19 cellular contexts compared by ENCODE assay signal in genomic region chr9:83509372-83509771, GRCh38. TPM values are rescaled to one million over a fixed set of nuclear protein-coding genes. Genes with fewer than 3 reads are reported as not detected.
A peak's percentile ranks its signal among the peaks of the same experiment; 100 is the strongest.
DNase-seq lines count a peak whose midpoint lies in the region; ATAC-seq, FAIRE-seq and TF ChIP-seq lines count a peak whose summit lies in the region.
"Had no signal": no experiment of that assay in that cellular context is flagged by ENCODE, and none has a peak within 500 bp of the region (broad histone marks: within the 10 kb centered on the region; RNA-seq: fewer than 3 reads in every experiment).

No MANE protein-coding gene starts in this region.

- H3K4me1 ChIP-seq in H1 (replicated peaks in 1 of 4; ENCODE audit: control insufficient read depth in 3 of 4, insufficient read depth in 4 of 4, low read length in 3 of 4) (no peaks in the 10 kb centered on the region; a peak in 1 of 7 replicates), mesodermal cell (ENCODE audit: control insufficient read depth, insufficient read depth, low read length, poor library complexity, severe bottlenecking) (no peaks in the 10 kb centered on the region), small intestine (ENCODE audit: control insufficient read depth in 2 of 2, insufficient read depth in 1 of 2, low read depth in 1 of 2, low read length in 1 of 2) (no peaks in the 10 kb centered on the region)
- H3K4me1 ChIP-seq: vagina had no signal

- H2BK12ac ChIP-seq in H1 (ENCODE audit: low read depth, low read length): no peak overlapping the region

- TF ChIP-seq EP300 in Ishikawa (IDR thresholded peaks at IDR 0.05; ENCODE audit: borderline replicate concordance) (peak; percentile 44; the same call in 1 of the 2 replicates), H1 (IDR thresholded peaks at IDR 0.05; ENCODE audit: borderline replicate concordance in 1 of 2, low read depth in 2 of 2, low read length in 2 of 2) (no peak)

- no peaks in the 10 kb centered on the region for H3K23me2 ChIP-seq in H1 (ENCODE audit: low read depth, low read length)

- peak; percentile 97 for DNase-seq in AG10803 (ENCODE audit: low read depth)
- DNase-seq in H1 (ENCODE audit: low read depth in 1 of 2, low spot score in 2 of 2): no peak
- no peak for DNase-seq in glutamatergic neuron
- DNase-seq in small intestine: no peak
- DNase-seq: activated CD8-positive, alpha-beta memory T cell treated with anti-CD3 and anti-CD28 coated beads, Interleukin-2, amount 10 ng/mL, durations not matched to agents 7 days and 5 days; CD4-positive, CD25-positive, alpha-beta regulatory T cell; HCEC 1CT; NCI-H2029; right cardiac atrium; stimulated activated CD4-positive, alpha-beta T cell treated with anti-CD3 and anti-CD28 coated beads, Interleukin-4, amount 100 ng/mL, for 24 hours had no signal

- H3K18ac ChIP-seq in H1 (ENCODE audit: extremely low read depth, low read length): no peak overlapping the region

- no peak overlapping the region for H4K5ac ChIP-seq in H1 (ENCODE audit: insufficient read length, low read depth, low read length)

- H3K36me3 Mint-ChIP-seq in glutamatergic neuron (ENCODE audit: unreplicated experiment): peaks cover 4% of the 10 kb centered on the region
- H3K36me3 Mint-ChIP-seq: activated CD8-positive, alpha-beta memory T cell treated with anti-CD3 and anti-CD28 coated beads, Interleukin-2, amount 10 ng/mL, durations not matched to agents 7 days and 5 days; CD4-positive, CD25-positive, alpha-beta regulatory T cell; stimulated activated effector memory CD8-positive, alpha-beta T cell treated with anti-CD3 and anti-CD28 coated beads, Interleukin-12 subunit alpha, Interleukin-12 subunit beta, amount 100 ng/mL, for 72 hours had no signal

- H2AFZ ChIP-seq in H1 (ENCODE audit: low read length): no peak overlapping the region

- no peak overlapping the region for H3K9ac ChIP-seq in H1 (replicated peaks in 1 of 4; ENCODE audit: extremely low read depth in 1 of 4, low read depth in 3 of 4, low read length in 3 of 4)

- H3K56ac ChIP-seq in H1 (replicated peaks; ENCODE audit: insufficient read length, low read depth, low read length): no peak overlapping the region

- no peaks in the 10 kb centered on the region for H3K79me2 ChIP-seq in H1 (ENCODE audit: control insufficient read depth in 1 of 2, insufficient read depth in 2 of 2, low read length in 2 of 2)

- H3K4me2 ChIP-seq in H1 (ENCODE audit: insufficient read depth in 1 of 2, low read depth in 2 of 2, low read length in 2 of 2): no peak overlapping the region

- 76% methylated on average over 3 of the region's 3 CpGs; no CpG with 5 or more reads in 1 of the 2 experiments for WGBS in H1 (ENCODE audit: extremely low coverage in 1 of 2, insufficient coverage in 1 of 2, insufficient read length in 1 of 2, insufficient replicate concordance in 2 of 2, low coverage in 1 of 2, low lambda C conversion rate in 2 of 2, missing lambda C conversion rate in 1 of 2), 2 experiments
- WGBS in mesodermal cell (ENCODE audit: insufficient coverage in 2 of 2), 2 experiments: 46 to 50% methylated on average over 1 to 2 of the region's 3 CpGs
- 49 to 73% (median 68%) methylated on average over 3 of the region's 3 CpGs for WGBS in small intestine, 3 donors

- H2BK20ac ChIP-seq in H1 (ENCODE audit: low read length): no peak overlapping the region

- H3K27me3 Mint-ChIP-seq in glutamatergic neuron (ENCODE audit: unreplicated experiment): no peaks in the 10 kb centered on the region
- H3K27me3 Mint-ChIP-seq: activated CD8-positive, alpha-beta memory T cell treated with anti-CD3 and anti-CD28 coated beads, Interleukin-2, amount 10 ng/mL, durations not matched to agents 7 days and 5 days; CD4-positive, CD25-positive, alpha-beta regulatory T cell had no signal

- H3K9me3 Mint-ChIP-seq in glutamatergic neuron (ENCODE audit: unreplicated experiment): peaks cover 2% of the 10 kb centered on the region
- H3K9me3 Mint-ChIP-seq: stimulated activated effector memory CD8-positive, alpha-beta T cell treated with anti-CD3 and anti-CD28 coated beads, Interleukin-12 subunit alpha, Interleukin-12 subunit beta, amount 100 ng/mL, for 72 hours had no signal

- H2BK15ac ChIP-seq in H1 (ENCODE audit: low read length): no peak overlapping the region

- no peak overlapping the region for H2BK120ac ChIP-seq in H1 (replicated peaks; ENCODE audit: low read depth, low read length)

- TF ChIP-seq POLR2A in H1 (IDR thresholded peaks at IDR 0.05; ENCODE audit: control extremely low read depth in 1 of 2, low read depth in 2 of 2, low read length in 2 of 2): no peak

- no peak overlapping the region for H3K14ac ChIP-seq in H1 (ENCODE audit: insufficient read length)

- H2BK5ac ChIP-seq in H1 (ENCODE audit: low read depth, low read length): no peak overlapping the region

- H3K79me1 ChIP-seq in H1 (ENCODE audit: low read depth, low read length): no peaks in the 10 kb centered on the region

- CTCF ChIA-PET in H1 (lab: Charles Lee; ENCODE audit: partially characterized antibody): interaction anchor here (1.0 to 1.9 kb wide), 5 partner anchors 14 to 175 kb away, joined by 3 to 6 read pairs (median 4); no protein-coding TSS in a partner anchor

- no peak for TF ChIP-seq RAD21 in Ishikawa (IDR thresholded peaks at IDR 0.05; ENCODE audit: low read depth)
- TF ChIP-seq RAD21 in H1 (IDR thresholded peaks at IDR 0.05 in 1 of 2, conservative IDR thresholded peaks at IDR 0.05 in 1 of 2; ENCODE audit: low read depth in 2 of 2, low read length in 2 of 2): no peak

- H3K4me3 Mint-ChIP-seq in glutamatergic neuron (ENCODE audit: unreplicated experiment): no peak overlapping the region
- H3K4me3 Mint-ChIP-seq: activated CD8-positive, alpha-beta memory T cell treated with anti-CD3 and anti-CD28 coated beads, Interleukin-2, amount 10 ng/mL, durations not matched to agents 7 days and 5 days; CD4-positive, CD25-positive, alpha-beta regulatory T cell; stimulated activated effector memory CD8-positive, alpha-beta T cell treated with anti-CD3 and anti-CD28 coated beads, Interleukin-12 subunit alpha, Interleukin-12 subunit beta, amount 100 ng/mL, for 72 hours had no signal

- no peak overlapping the region for H3K4me3 ChIP-seq in AG10803 (ENCODE audit: low read length)
- no peak overlapping the region for H3K4me3 ChIP-seq in H1 (ENCODE audit: extremely low read depth in 1 of 4, insufficient read depth in 2 of 4, low read depth in 3 of 4, low read length in 4 of 4)
- no peak overlapping the region for H3K4me3 ChIP-seq in mesodermal cell (ENCODE audit: extremely low read depth, insufficient read depth, low read length, poor library complexity, severe bottlenecking)
- H3K4me3 ChIP-seq in small intestine (ENCODE audit: low read depth in 1 of 2, low read length in 2 of 2): no peak overlapping the region
- H3K4me3 ChIP-seq: esophagus muscularis mucosa, SK-N-MC, vagina had no signal

- H3K4me1 Mint-ChIP-seq in glutamatergic neuron (ENCODE audit: low read depth, unreplicated experiment): peaks cover 7% of the 10 kb centered on the region

- no peak overlapping the region for H3K23ac ChIP-seq in H1 (ENCODE audit: insufficient read length)

- no peak for TF ChIP-seq CTCF in AG10803 (conservative IDR thresholded peaks at IDR 0.05; ENCODE audit: low read length)
- TF ChIP-seq CTCF in H1 (IDR thresholded peaks at IDR 0.05; ENCODE audit: control extremely low read depth in 1 of 3, insufficient read depth in 1 of 3, low read depth in 1 of 3, low read length in 3 of 3): no peak
- no peak for TF ChIP-seq CTCF in glutamatergic neuron (IDR thresholded peaks at IDR 0.05; ENCODE audit: partially characterized antibody, unreplicated experiment)

- no peak overlapping the region for H4K91ac ChIP-seq in H1 (replicated peaks; ENCODE audit: insufficient read length, low read length)

- ATAC-seq in HG03442 (IDR thresholded peaks at IDR 0.05; ENCODE audit: unreplicated experiment) (no peak), GM18517 (IDR thresholded peaks at IDR 0.05; ENCODE audit: unreplicated experiment) (no peak)
- ATAC-seq: activated CD8-positive, alpha-beta memory T cell treated with anti-CD3 and anti-CD28 coated beads, Interleukin-2, amount 10 ng/mL, durations not matched to agents 7 days and 5 days; stimulated activated effector memory CD8-positive, alpha-beta T cell treated with anti-CD3 and anti-CD28 coated beads, Interleukin-12 subunit alpha, Interleukin-12 subunit beta, amount 100 ng/mL, for 72 hours had no signal

- H3K27ac ChIP-seq in H1 (ENCODE audit: low read depth, low read length) (no peak overlapping the region), mesodermal cell (ENCODE audit: low read depth, low read length, severe bottlenecking) (peak overlapping the region; percentile 32), small intestine (ENCODE audit: low read depth in 1 of 2, low read length in 1 of 2) (no peak overlapping the region)
- H3K27ac ChIP-seq: esophagus muscularis mucosa, SK-N-MC, vagina had no signal

- no peaks in the 10 kb centered on the region for H4K20me1 ChIP-seq in H1 (replicated peaks in 1 of 2; ENCODE audit: control insufficient read depth in 1 of 2, insufficient read depth in 2 of 2, low read length in 2 of 2)

- H4K8ac ChIP-seq in H1 (ENCODE audit: extremely low read depth, insufficient read depth, low read length): no peak overlapping the region

- H3K9me3 ChIP-seq in H1 (ENCODE audit: insufficient read depth in 2 of 2, low read depth in 1 of 2, low read length in 1 of 2): no peaks in the 10 kb centered on the region
- H3K9me3 ChIP-seq in mesodermal cell (ENCODE audit: control insufficient read depth, low read length): peaks cover 3% of the 10 kb centered on the region
- no peaks in the 10 kb centered on the region for H3K9me3 ChIP-seq in small intestine (ENCODE audit: control insufficient read depth, low read depth)
- H3K9me3 ChIP-seq: esophagus muscularis mucosa, vagina had no signal

- H3K27me3 ChIP-seq in H1 (replicated peaks in 1 of 4; ENCODE audit: control insufficient read depth in 3 of 4, extremely low read depth in 1 of 4, insufficient read depth in 3 of 4, low read length in 3 of 4) (no peaks in the 10 kb centered on the region), small intestine (ENCODE audit: control insufficient read depth in 2 of 2, insufficient read depth in 2 of 2, low read length in 2 of 2) (no peaks in the 10 kb centered on the region)
- H3K27me3 ChIP-seq: esophagus muscularis mucosa, vagina had no signal

- H2AK5ac ChIP-seq in H1 (ENCODE audit: low read depth, low read length): no peak overlapping the region

- POLR2A ChIA-PET in H1 (lab: Charles Lee; ENCODE audit: partially characterized antibody): no interaction called here

- FAIRE-seq in H1 (lab: Jason Lieb, UNC) (no peak), small intestine (lab: Jason Lieb, UNC) (no peak)
- FAIRE-seq: G401.6 had no signal

- H3K27ac Mint-ChIP-seq in glutamatergic neuron (ENCODE audit: unreplicated experiment): no peak overlapping the region
- H3K27ac Mint-ChIP-seq: activated CD8-positive, alpha-beta memory T cell treated with anti-CD3 and anti-CD28 coated beads, Interleukin-2, amount 10 ng/mL, durations not matched to agents 7 days and 5 days; stimulated activated effector memory CD8-positive, alpha-beta T cell treated with anti-CD3 and anti-CD28 coated beads, Interleukin-12 subunit alpha, Interleukin-12 subunit beta, amount 100 ng/mL, for 72 hours had no signal

- no peak overlapping the region for H3K4ac ChIP-seq in H1 (replicated peaks; ENCODE audit: insufficient read length, low read depth, low read length)

- H3K36me3 ChIP-seq in H1 (ENCODE audit: control insufficient read depth in 2 of 4, insufficient read depth in 4 of 4, low read length in 3 of 4): no peaks in the 10 kb centered on the region
- no peaks in the 10 kb centered on the region for H3K36me3 ChIP-seq in mesodermal cell (ENCODE audit: control insufficient read depth, insufficient read depth, low read length)
- no peaks in the 10 kb centered on the region for H3K36me3 ChIP-seq in small intestine (ENCODE audit: control insufficient read depth in 2 of 2, insufficient read depth in 2 of 2, low read length in 2 of 2)
- H3K36me3 ChIP-seq: esophagus muscularis mucosa, vagina had no signal

RNA-seq across cellular contexts. Expression of gene FRMD3, which starts 28.8 kb away (rescaled TPM):
- 1.3 and 1.4 TPM in 2 replicates for total RNA-seq in H1 (2021; fragmentation: NEBNext Ultra II Directional; extraction: Animal tissue kit (Norgen Biotek cat#: 25700))
- polyA plus RNA-seq in H1 (2011; rRNA removed): 0.15 and 0.25 TPM in 2 replicates
- 0.48 TPM for polyA plus RNA-seq in H1 (2011; cell fraction: cytosol; rRNA removed)
- polyA plus RNA-seq in H1 (2011; cell fraction: nucleus; rRNA removed): 0.21 TPM
- 0.31 to 0.93 TPM (median 0.53 TPM) in 4 replicates for polyA plus RNA-seq in H1 (2012, experiment 1 of 2)
- polyA plus RNA-seq in H1 (2012, experiment 2 of 2): 0.16 TPM
- polyA plus RNA-seq in H1 (2013, experiment 1 of 2): 0.32 TPM
- 0.24 TPM for polyA plus RNA-seq in H1 (2013, experiment 2 of 2)
- 0.69 and 0.71 TPM in 2 replicates for polyA minus RNA-seq in H1 (2011; rRNA and poly(A)+ RNA removed)
- polyA minus RNA-seq in H1 (2011; cell fraction: cytosol; rRNA and poly(A)+ RNA removed): 1.8 TPM
- 2.0 TPM for polyA minus RNA-seq in H1 (2011; cell fraction: nucleus; rRNA and poly(A)+ RNA removed)
- polyA plus RNA-seq in mesodermal cell (2013, experiment 1 of 2): 1.8 TPM
- polyA plus RNA-seq in mesodermal cell (2013, experiment 2 of 2): 1.7 TPM
- 20.7 TPM for total RNA-seq in glutamatergic neuron (ENCODE audit: unreplicated experiment)
- polyA plus RNA-seq in small intestine: 1 to 10 TPM; 2.4 to 7.3 (median 3.8) TPM
